23 cellular contexts compared by ENCODE assay signal in the genomic region with DNA sequence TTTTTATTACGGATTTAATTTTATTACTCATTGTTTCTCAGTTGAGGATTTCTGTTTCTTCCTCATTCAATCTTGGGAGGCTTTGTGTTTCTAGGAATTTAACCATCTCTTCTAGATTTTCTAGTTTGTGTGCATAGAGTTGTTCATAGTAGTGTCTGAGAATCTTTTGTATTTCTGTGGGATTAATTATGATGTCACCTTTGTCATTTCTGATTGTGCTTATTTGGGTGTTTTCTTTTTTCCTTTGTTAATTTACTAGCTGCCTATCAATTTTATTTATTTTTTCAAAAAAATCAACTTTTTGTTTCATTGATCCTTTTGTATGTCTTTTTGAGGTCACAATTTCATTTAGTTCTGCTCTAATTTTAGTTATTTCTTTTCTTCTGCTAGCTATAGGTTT.
"Had no signal": no experiment of that assay in that cellular context is flagged by ENCODE, and none has a peak within 500 bp of the region (broad histone marks: within the 10 kb centered on the region; RNA-seq: fewer than 3 reads in every experiment).

No MANE protein-coding gene starts in this region.

- ATAC-seq: body of pancreas, T-helper 17 cell, WTC11 had no signal

- H3K4me3 Mint-ChIP-seq: activated CD4-positive, alpha-beta memory T cell treated with anti-CD3 and anti-CD28 coated beads, Interleukin-2, amount 10 ng/mL, durations not matched to agents 7 days and 5 days; activated CD4-positive, alpha-beta T cell treated with anti-CD3 and anti-CD28 coated beads, Interleukin-2, amount 10 ng/mL, durations not matched to agents 7 days and 5 days; activated naive CD4-positive, alpha-beta T cell treated with anti-CD3 and anti-CD28 coated beads, Interleukin-2, amount 50 U/mL, for 24 hours; T-helper 17 cell; WTC11 had no signal

- H3K4me3 ChIP-seq: ascending aorta, body of pancreas, MG63 had no signal

- H3K27ac Mint-ChIP-seq: activated CD4-positive, alpha-beta memory T cell treated with anti-CD3 and anti-CD28 coated beads, Interleukin-2, amount 10 ng/mL, durations not matched to agents 7 days and 5 days; activated CD4-positive, alpha-beta T cell treated with anti-CD3 and anti-CD28 coated beads, Interleukin-2, amount 10 ng/mL, durations not matched to agents 7 days and 5 days; activated naive CD4-positive, alpha-beta T cell treated with anti-CD3 and anti-CD28 coated beads, Interleukin-2, amount 50 U/mL, for 24 hours; T-helper 17 cell; WTC11 had no signal

- H3K27me3 Mint-ChIP-seq: T-helper 17 cell had no signal

- H3K4me1 Mint-ChIP-seq: activated CD4-positive, alpha-beta memory T cell treated with anti-CD3 and anti-CD28 coated beads, Interleukin-2, amount 10 ng/mL, durations not matched to agents 7 days and 5 days; activated CD4-positive, alpha-beta T cell treated with anti-CD3 and anti-CD28 coated beads, Interleukin-2, amount 10 ng/mL, durations not matched to agents 7 days and 5 days; activated naive CD4-positive, alpha-beta T cell treated with anti-CD3 and anti-CD28 coated beads, Interleukin-2, amount 50 U/mL, for 24 hours; T-helper 17 cell; WTC11 had no signal

- H3K27ac ChIP-seq: ascending aorta, body of pancreas had no signal

- H3K27me3 ChIP-seq: ascending aorta, body of pancreas had no signal

- H3K36me3 ChIP-seq: ascending aorta, MG63 had no signal

- FAIRE-seq: bronchial epithelial cell had no signal

- DNase-seq: activated CD4-positive, alpha-beta memory T cell treated with anti-CD3 and anti-CD28 coated beads, Interleukin-2, amount 10 ng/mL, durations not matched to agents 7 days and 5 days; activated CD4-positive, alpha-beta T cell treated with anti-CD3 and anti-CD28 coated beads for 1 hour; activated CD4-positive, alpha-beta T cell treated with anti-CD3 and anti-CD28 coated beads, Interleukin-2, amount 10 ng/mL, durations not matched to agents 7 days and 5 days; activated effector memory CD4-positive, alpha-beta T cell treated with Interleukin-2 at 50 U/mL for 16 hours; activated naive CD4-positive, alpha-beta T cell; activated T-cell treated with anti-CD3 and anti-CD28 coated beads for 4 hours; amniotic stem cell; body of pancreas; central memory CD4-positive, alpha-beta T cell; MG63; NCI-H1105; NCI-H1436; NCI-H187; NCI-H2081; NCI-H446; NCI-H524; SIG-M5; T-helper 17 cell; T-helper 9 cell had no signal

- H3K4me1 ChIP-seq: ascending aorta, body of pancreas had no signal
